ENCODE assay signal across 21 cellular contexts in genomic region chr4:57154191-57154590, GRCh38. TPM values are rescaled to one million over a fixed set of nuclear protein-coding genes. Genes with fewer than 3 reads are reported as not detected.
DNase-seq lines count a peak whose midpoint lies in the region; ATAC-seq and TF ChIP-seq lines count a peak whose summit lies in the region.
"Had no signal": no experiment of that assay in that cellular context is flagged by ENCODE, and none has a peak within 500 bp of the region (broad histone marks: within the 10 kb centered on the region; RNA-seq: fewer than 3 reads in every experiment).

No MANE protein-coding gene starts in this region.

- no peaks in the 10 kb centered on the region for H3K9me3 Mint-ChIP-seq in activated CD4-positive, alpha-beta memory T cell treated with anti-CD3 and anti-CD28 coated beads, Interleukin-2, amount 10 ng/mL, durations not matched to agents 7 days and 5 days
- H3K9me3 Mint-ChIP-seq: activated naive CD8-positive, alpha-beta T cell treated with anti-CD3 and anti-CD28 coated beads for 36 hours; activated T-cell treated with anti-CD3 and anti-CD28 coated beads, Interleukin-2, amount 50 U/mL, for 72 hours; effector memory CD8-positive, alpha-beta T cell; neural crest cell had no signal

- H2BK5ac ChIP-seq in IMR-90 (ENCODE audit: low read depth, low read length, poor library complexity, severe bottlenecking): no peak overlapping the region

- BruUV-seq in IMR-90 (replicated peaks; lab: Mats Ljungman, UMichigan): no TSS peak

- no peaks in the 10 kb centered on the region for H3K4me1 Mint-ChIP-seq in activated CD4-positive, alpha-beta memory T cell treated with anti-CD3 and anti-CD28 coated beads, Interleukin-2, amount 10 ng/mL, durations not matched to agents 7 days and 5 days
- H3K4me1 Mint-ChIP-seq: activated naive CD8-positive, alpha-beta T cell treated with anti-CD3 and anti-CD28 coated beads for 36 hours had no signal

- no peaks in the 10 kb centered on the region for H4K20me1 ChIP-seq in IMR-90 (ENCODE audit: insufficient read depth, low read length)

- H2AFZ ChIP-seq in IMR-90 (replicated peaks; ENCODE audit: low read length, poor library complexity): no peak overlapping the region

- no peak for TF ChIP-seq RAD21 in IMR-90 (IDR thresholded peaks at IDR 0.05; ENCODE audit: low read length)

- no peak overlapping the region; the same call in 1 of the 2 replicates for H3K14ac ChIP-seq in IMR-90 (replicated peaks; ENCODE audit: low read depth, low read length)

- no peak overlapping the region for H3K4me3 Mint-ChIP-seq in activated CD4-positive, alpha-beta memory T cell treated with anti-CD3 and anti-CD28 coated beads, Interleukin-2, amount 10 ng/mL, durations not matched to agents 7 days and 5 days
- H3K4me3 Mint-ChIP-seq: activated CD8-positive, alpha-beta T cell treated with anti-CD3 and anti-CD28 coated beads, Interleukin-2, amount 10 ng/mL, durations not matched to agents 7 days and 5 days; activated naive CD8-positive, alpha-beta T cell treated with anti-CD3 and anti-CD28 coated beads for 36 hours; activated T-cell treated with anti-CD3 and anti-CD28 coated beads, Interleukin-2, amount 50 U/mL, for 72 hours; effector memory CD8-positive, alpha-beta T cell; neural crest cell had no signal

- peaks cover 3% of the 10 kb centered on the region for H3K9me1 ChIP-seq in IMR-90 (ENCODE audit: insufficient read depth, low read length)

- H3K27ac Mint-ChIP-seq in activated CD4-positive, alpha-beta memory T cell treated with anti-CD3 and anti-CD28 coated beads, Interleukin-2, amount 10 ng/mL, durations not matched to agents 7 days and 5 days: no peak overlapping the region
- H3K27ac Mint-ChIP-seq: activated CD8-positive, alpha-beta T cell treated with anti-CD3 and anti-CD28 coated beads, Interleukin-2, amount 10 ng/mL, durations not matched to agents 7 days and 5 days; activated naive CD8-positive, alpha-beta T cell treated with anti-CD3 and anti-CD28 coated beads for 36 hours; activated T-cell treated with anti-CD3 and anti-CD28 coated beads, Interleukin-2, amount 50 U/mL, for 72 hours; effector memory CD8-positive, alpha-beta T cell had no signal

- H3K4me3 ChIP-seq in IMR-90 (ENCODE audit: insufficient read depth, low read depth, low read length) (no peak overlapping the region), adipocyte (ENCODE audit: low read length) (no peak overlapping the region), fibroblast of villous mesenchyme (ENCODE audit: low read depth, low read length) (no peak overlapping the region)
- H3K4me3 ChIP-seq: cardiac muscle cell, stomach, vagina had no signal

- in situ Hi-C loops in IMR-90 (cut with MboI; ENCODE audit: low sequenced_read_pairs): no loop called here

- peak; percentile 27 for DNase-seq in A172 (ENCODE audit: low spot score)
- peak; percentile 23 for DNase-seq in IMR-90
- DNase-seq in adipocyte (ENCODE audit: low read depth): peak; percentile 85
- peak; percentile 28 for DNase-seq in fibroblast of villous mesenchyme (ENCODE audit: low read depth)
- no peak for DNase-seq in putamen (ENCODE audit: low spot score)
- no peak for DNase-seq in posterior vena cava (ENCODE audit: low spot score)
- no peak for DNase-seq in RWPE1 (ENCODE audit: low spot score)
- no peak for DNase-seq in activated CD4-positive, alpha-beta memory T cell treated with anti-CD3 and anti-CD28 coated beads, Interleukin-2, amount 10 ng/mL, durations not matched to agents 7 days and 5 days
- DNase-seq: activated CD8-positive, alpha-beta T cell treated with anti-CD3 and anti-CD28 coated beads, Interleukin-2, amount 10 ng/mL, durations not matched to agents 7 days and 5 days; activated naive CD8-positive, alpha-beta T cell treated with anti-CD3 and anti-CD28 coated beads for 36 hours; activated T-cell treated with anti-CD3 and anti-CD28 coated beads, Interleukin-2, amount 50 U/mL, for 72 hours; effector memory CD8-positive, alpha-beta T cell; GOT3; NCI-H2107; NCI-H524 treated with DMSO at 0.1 percent for 48 hours; PC-3; right cardiac atrium; stomach had no signal

- peak overlapping the region; percentile 77; the same call in 1 of the 2 replicates for H2BK20ac ChIP-seq in IMR-90 (ENCODE audit: low read depth, low read length)

- no peak overlapping the region for H3K4me2 ChIP-seq in IMR-90 (ENCODE audit: low read depth, low read length)

- intact Hi-C loops in IMR-90 (cut with micrococcal nuclease) (no loop called here), posterior vena cava (cut with DNase I) (no loop called here)

- no peak overlapping the region for H3K18ac ChIP-seq in IMR-90 (ENCODE audit: low read depth, low read length)

- CTCF ChIA-PET in IMR-90 (lab: Yijun Ruan, JAX): interaction anchor here (0.7 to 3.1 kb wide), 3 partner anchors 9 to 930 kb away, joined by 3 to 22 read pairs (median 6); no protein-coding TSS in a partner anchor
- CTCF ChIA-PET in RWPE1 (lab: Yijun Ruan, JAX): interaction anchor here (0.5 to 2.4 kb wide), 2 partner anchors 10 to 110 kb away, joined by 3 to 15 read pairs; no protein-coding TSS in a partner anchor
- CTCF ChIA-PET in activated CD4-positive, alpha-beta memory T cell treated with anti-CD3 and anti-CD28 coated beads, Interleukin-2, amount 10 ng/mL, durations not matched to agents 7 days and 5 days (lab: Charles Lee): interaction anchor here (3.2 kb wide), 1 partner anchor 9 kb away, joined by 16 read pairs; no protein-coding TSS in a partner anchor

- POLR2A ChIA-PET in IMR-90 (lab: Charles Lee; ENCODE audit: unreplicated experiment): no interaction called here
- POLR2A ChIA-PET in RWPE1 (lab: Yijun Ruan, JAX; ENCODE audit: low non-redundant PET): interaction anchor here (0.7 kb wide), 1 partner anchor 191 kb away, joined by 8 read pairs; no protein-coding TSS in a partner anchor
- POLR2A ChIA-PET in activated CD4-positive, alpha-beta memory T cell treated with anti-CD3 and anti-CD28 coated beads, Interleukin-2, amount 10 ng/mL, durations not matched to agents 7 days and 5 days (lab: Charles Lee): no interaction called here

- H3K27me3 ChIP-seq in IMR-90 (ENCODE audit: control insufficient read depth, insufficient read depth, low read length) (no peaks in the 10 kb centered on the region; the same call in 1 of the 2 replicates), adipocyte (replicated peaks; ENCODE audit: control insufficient read depth, insufficient read depth, low read length) (peaks cover 23% of the 10 kb centered on the region)
- H3K27me3 ChIP-seq: cardiac muscle cell, stomach, vagina had no signal

- dilution Hi-C loops in IMR-90 (cut with HindIII; ENCODE audit: low sequenced_read_pairs, unreplicated experiment): no loop called here

- TF ChIP-seq CTCF in IMR-90 (conservative IDR thresholded peaks at IDR 0.05; ENCODE audit: low read depth, low read length) (no peak), fibroblast of villous mesenchyme (IDR thresholded peaks at IDR 0.05; ENCODE audit: insufficient read depth, low read depth, low read length) (no peak), RWPE1 (conservative IDR thresholded peaks at IDR 0.05; ENCODE audit: low read depth) (no peak)

- H3K9me3 ChIP-seq in IMR-90 (ENCODE audit: control insufficient read depth, insufficient read depth, low read length): no peaks in the 10 kb centered on the region
- peaks cover 5% of the 10 kb centered on the region for H3K9me3 ChIP-seq in adipocyte (ENCODE audit: control insufficient read depth, low read length)
- H3K9me3 ChIP-seq: stomach, vagina had no signal

- no peaks in the 10 kb centered on the region for H3K79me1 ChIP-seq in IMR-90 (ENCODE audit: low read depth in 1 of 2, low read length in 2 of 2)

- H3K27ac ChIP-seq in IMR-90 (ENCODE audit: insufficient read depth, low read length) (no peak overlapping the region), RWPE1 (no peak overlapping the region)
- H3K27ac ChIP-seq: stomach, vagina had no signal

- H3K4me1 ChIP-seq in IMR-90 (ENCODE audit: control insufficient read depth, insufficient read depth, low read length) (peaks cover 3% of the 10 kb centered on the region), adipocyte (ENCODE audit: control insufficient read depth, insufficient read depth, low read length) (no peaks in the 10 kb centered on the region)
- H3K4me1 ChIP-seq: stomach, vagina had no signal

- TF ChIP-seq POLR2A in IMR-90 (IDR thresholded peaks at IDR 0.05; ENCODE audit: low read depth, low read length): no peak

- H3K36me3 Mint-ChIP-seq in activated CD4-positive, alpha-beta memory T cell treated with anti-CD3 and anti-CD28 coated beads, Interleukin-2, amount 10 ng/mL, durations not matched to agents 7 days and 5 days (ENCODE audit: low read depth): no peaks in the 10 kb centered on the region
- H3K36me3 Mint-ChIP-seq: activated naive CD8-positive, alpha-beta T cell treated with anti-CD3 and anti-CD28 coated beads for 36 hours had no signal

- peak overlapping the region; percentile 79; the same call in 1 of the 2 replicates for H2AK5ac ChIP-seq in IMR-90 (ENCODE audit: low read depth, low read length)

- H3K27me3 Mint-ChIP-seq in activated CD4-positive, alpha-beta memory T cell treated with anti-CD3 and anti-CD28 coated beads, Interleukin-2, amount 10 ng/mL, durations not matched to agents 7 days and 5 days: peaks cover 7% of the 10 kb centered on the region

- H3K23ac ChIP-seq in IMR-90 (ENCODE audit: low read depth, low read length): peak overlapping the region; percentile 76; the same call in 1 of the 2 replicates

- peak overlapping the region; percentile 50 for H2BK120ac ChIP-seq in IMR-90 (ENCODE audit: low read depth, low read length)

- H3K56ac ChIP-seq in IMR-90 (ENCODE audit: extremely low read depth, insufficient read depth, low read length): no peak overlapping the region

- H3K4ac ChIP-seq in IMR-90 (ENCODE audit: low read depth, low read length): peak overlapping the region; percentile 57; the same call in 1 of the 2 replicates

- no peak overlapping the region for H2AK9ac ChIP-seq in IMR-90 (replicated peaks; ENCODE audit: low read depth, low read length, poor library complexity)

- peak overlapping the region; percentile 36; the same call in 1 of the 2 replicates for H4K91ac ChIP-seq in IMR-90 (ENCODE audit: insufficient read depth, low read depth, low read length)

- H4K5ac ChIP-seq in IMR-90 (ENCODE audit: low read depth, low read length): no peak overlapping the region

- H3K36me3 ChIP-seq in IMR-90 (ENCODE audit: control insufficient read depth, insufficient read depth, low read length) (no peaks in the 10 kb centered on the region), adipocyte (ENCODE audit: control insufficient read depth, insufficient read depth, low read length, severe bottlenecking) (no peaks in the 10 kb centered on the region)
- H3K36me3 ChIP-seq: cardiac muscle cell, stomach, vagina had no signal

- no peak overlapping the region for H3K9ac ChIP-seq in IMR-90 (ENCODE audit: low read depth, low read length)
- no peak overlapping the region for H3K9ac ChIP-seq in adipocyte (ENCODE audit: low read length)

- no peak overlapping the region for H4K8ac ChIP-seq in IMR-90 (ENCODE audit: low read depth in 2 of 2, low read length in 2 of 2)

- ATAC-seq in IMR-90 (ENCODE audit: low read depth): no peak
- ATAC-seq: activated CD8-positive, alpha-beta T cell treated with anti-CD3 and anti-CD28 coated beads, Interleukin-2, amount 10 ng/mL, durations not matched to agents 7 days and 5 days; activated T-cell treated with anti-CD3 and anti-CD28 coated beads, Interleukin-2, amount 50 U/mL, for 72 hours; effector memory CD8-positive, alpha-beta T cell; PC-3; right cardiac atrium had no signal

- peak overlapping the region; percentile 73; the same call in 2 of the 3 replicates for H2BK15ac ChIP-seq in IMR-90 (ENCODE audit: low read depth, low read length)

- WGBS in IMR-90 (ENCODE audit: extremely low coverage in 2 of 2, insufficient read length in 1 of 2), 2 experiments: no CpG with 5 or more reads among the region's 4 CpGs

RNA-seq across cellular contexts. Expression of gene IGFBP7, which starts 44.0 kb away (rescaled TPM):
- 287 and 293 TPM in 2 replicates for total RNA-seq in A172 (2014; rRNA removed; shearing (Covaris generic))
- total RNA-seq in IMR-90 (2012; rRNA removed): 33.2 and 34.2 TPM in 2 replicates
- 267 and 338 TPM in 2 replicates for polyA plus RNA-seq in IMR-90 (2012; rRNA removed)
- 354 and 595 TPM in 2 replicates for polyA plus RNA-seq in IMR-90 (2012; cell fraction: cytosol; rRNA removed)
- 197 and 320 TPM in 2 replicates for polyA plus RNA-seq in IMR-90 (2012; cell fraction: nucleus; rRNA removed; ENCODE audit: low replicate concordance)
- total RNA-seq in fibroblast of villous mesenchyme: 234 and 417 TPM in 2 replicates
- total RNA-seq in posterior vena cava: 1,000 to 10,000 TPM; 1,930 to 2,920 TPM
- not detected for total RNA-seq in activated CD4-positive, alpha-beta memory T cell treated with anti-CD3 and anti-CD28 coated beads, Interleukin-2, amount 10 ng/mL, durations not matched to agents 7 days and 5 days
- total RNA-seq: activated CD8-positive, alpha-beta T cell treated with anti-CD3 and anti-CD28 coated beads, Interleukin-2, amount 10 ng/mL, durations not matched to agents 7 days and 5 days; activated naive CD8-positive, alpha-beta T cell treated with anti-CD3 and anti-CD28 coated beads for 36 hours; activated T-cell treated with anti-CD3 and anti-CD28 coated beads, Interleukin-2, amount 50 U/mL, for 72 hours; PC-3 had no signal

Comparison
In these comparisons a context has a peak if more than half of its experiments do, and no peak if none do; other contexts are left out.
1. DNase-seq: peak in A172 (single experiment), IMR-90 (single experiment), adipocyte (single experiment) and fibroblast of villous mesenchyme (single experiment); none in putamen (single experiment), posterior vena cava (single experiment), RWPE1 (single experiment) and activated CD4-positive, alpha-beta memory T cell treated with anti-CD3 and anti-CD28 coated beads, Interleukin-2, amount 10 ng/mL, durations not matched to agents 7 days and 5 days (single experiment).
2. RNA of gene IGFBP7, which starts 44.0 kb away (total RNA-seq): 1,930 to 2,920 TPM in posterior vena cava, 287 to 293 TPM in A172, 234 to 417 TPM in fibroblast of villous mesenchyme and 33.2 to 34.2 TPM in IMR-90; not detected in activated CD4-positive, alpha-beta memory T cell treated with anti-CD3 and anti-CD28 coated beads, Interleukin-2, amount 10 ng/mL, durations not matched to agents 7 days and 5 days; every median in the first group is over 10 times any median in the second.